8 cellular contexts compared by ENCODE assay signal in the genomic region with DNA sequence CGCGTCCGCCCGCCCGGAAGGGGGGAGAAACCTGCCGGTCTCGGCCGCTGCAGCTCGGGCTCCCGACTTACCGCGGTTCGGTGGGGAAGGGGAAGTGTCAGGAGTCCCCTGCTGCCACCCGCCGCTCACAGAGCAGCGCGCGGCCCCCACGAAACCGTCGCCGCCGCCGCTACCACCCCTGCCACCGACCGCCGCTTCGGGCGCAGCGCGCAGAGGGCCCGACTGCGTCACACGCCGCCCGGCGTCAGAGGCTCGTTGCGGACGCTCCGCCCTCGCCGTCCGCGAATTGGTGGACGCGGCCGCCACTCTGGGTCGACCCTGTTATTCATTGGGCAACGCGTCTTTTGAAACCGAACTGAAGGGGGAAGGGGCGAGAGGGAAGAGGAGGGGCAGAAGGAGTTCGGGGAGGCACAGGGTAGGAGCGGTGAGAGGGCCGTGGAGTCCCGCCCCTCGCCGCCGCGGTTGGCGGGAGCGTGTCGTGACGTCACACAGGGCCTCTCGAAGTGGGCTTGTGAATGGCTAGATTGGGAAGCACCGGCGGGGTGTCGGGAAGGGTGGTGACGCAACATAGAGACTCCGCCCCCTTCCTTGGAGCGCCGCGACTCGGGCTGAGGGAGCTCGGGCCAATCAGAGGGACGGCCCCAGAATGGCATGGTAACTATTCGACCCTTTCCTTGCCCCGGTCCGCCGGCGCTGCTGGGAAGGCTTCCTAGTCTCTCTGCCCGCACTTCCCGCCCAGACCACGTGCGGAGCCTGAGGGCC. TPM values are rescaled to one million over a fixed set of nuclear protein-coding genes. Genes with fewer than 3 reads are reported as not detected.
DNase-seq lines count a peak whose midpoint lies in the region; ATAC-seq and TF ChIP-seq lines count a peak whose summit lies in the region.

A gene (minus strand): TSS at position 226 of the 762 bp plus-strand sequence. CDS start 15,437 bp downstream, outside the sequence.

- no peak for TF ChIP-seq CTCF in coronary artery (IDR thresholded peaks at IDR 0.05)

- DNase-seq in NCI-H69 (lab: John Stamatoyannopoulos, UW) = peak; percentile 100
- peak; percentile 100 for DNase-seq in activated CD4-positive, alpha-beta T cell treated with anti-CD3 and anti-CD28 coated beads, Interleukin-2, amount 10 ng/mL, durations not matched to agents 7 days and 5 days
- peak; percentile 100 for DNase-seq in coronary artery (ENCODE audit: low spot score)
- DNase-seq in stimulated activated CD4-positive, alpha-beta T cell treated with anti-CD3 and anti-CD28 coated beads, Interleukin-1b, Interleukin-23, amount 100 ng/mL, for 4 hours (ENCODE audit: low read depth in 2 of 2) = peak; percentile 97 to 99

- peaks cover 48% of the 10 kb centered on the region for H3K4me1 Mint-ChIP-seq in activated CD4-positive, alpha-beta T cell treated with anti-CD3 and anti-CD28 coated beads, Interleukin-2, amount 10 ng/mL, durations not matched to agents 7 days and 5 days

- peaks cover 28% of the 10 kb centered on the region for H3K4me1 ChIP-seq in BLaER1

- POLR2A ChIA-PET in activated CD4-positive, alpha-beta T cell treated with anti-CD3 and anti-CD28 coated beads, Interleukin-2, amount 10 ng/mL, durations not matched to agents 7 days and 5 days (lab: Charles Lee) = no interaction called here

- H3K4me2 ChIP-seq in BLaER1 = peak within 1 kb of the TSS; percentile 94

- H3K27ac Mint-ChIP-seq in activated CD4-positive, alpha-beta T cell treated with anti-CD3 and anti-CD28 coated beads, Interleukin-2, amount 10 ng/mL, durations not matched to agents 7 days and 5 days = peak within 1 kb of the TSS; percentile 95

- ATAC-seq in GM19328 (IDR thresholded peaks at IDR 0.05; ENCODE audit: unreplicated experiment) (peak; percentile 96), HG03520 (IDR thresholded peaks at IDR 0.05; ENCODE audit: unreplicated experiment) (peak; percentile 92)

- H3K9ac ChIP-seq in BLaER1 = peak within 1 kb of the TSS; percentile 91

- H3K27ac ChIP-seq in BLaER1 (peak within 1 kb of the TSS; percentile 95), coronary artery (peak within 1 kb of the TSS; percentile 91 to 96), layer of hippocampus (ENCODE audit: low read depth, low read length) (peak within 1 kb of the TSS; percentile 81)

- H3K4me3 ChIP-seq in BLaER1 = peak within 1 kb of the TSS; percentile 88
- peak within 1 kb of the TSS; percentile 92 for H3K4me3 ChIP-seq in coronary artery

- peak within 1 kb of the TSS; percentile 86 for H3K4me3 Mint-ChIP-seq in activated CD4-positive, alpha-beta T cell treated with anti-CD3 and anti-CD28 coated beads, Interleukin-2, amount 10 ng/mL, durations not matched to agents 7 days and 5 days

- H3K27me3 ChIP-seq in BLaER1 (no peaks in the 10 kb centered on the region), layer of hippocampus (ENCODE audit: control insufficient read depth, insufficient read depth, low read length) (no peaks in the 10 kb centered on the region)

- peaks cover 47% of the 10 kb centered on the region for H4K20me1 ChIP-seq in BLaER1

- peaks cover 17% of the 10 kb centered on the region for H3K36me3 Mint-ChIP-seq in activated CD4-positive, alpha-beta T cell treated with anti-CD3 and anti-CD28 coated beads, Interleukin-2, amount 10 ng/mL, durations not matched to agents 7 days and 5 days (ENCODE audit: low read depth)

- CTCF ChIA-PET in activated CD4-positive, alpha-beta T cell treated with anti-CD3 and anti-CD28 coated beads, Interleukin-2, amount 10 ng/mL, durations not matched to agents 7 days and 5 days (lab: Charles Lee) = interaction anchor here (0.6 to 4.8 kb wide), 6 partner anchors 9 to 277 kb away, joined by 3 to 37 read pairs (median 4); a partner anchor contains a TSS

- no peaks in the 10 kb centered on the region for H3K9me3 ChIP-seq in BLaER1

- H3K36me3 ChIP-seq in BLaER1 = peaks cover 32% of the 10 kb centered on the region

- no peaks in the 10 kb centered on the region for H3K27me3 Mint-ChIP-seq in activated CD4-positive, alpha-beta T cell treated with anti-CD3 and anti-CD28 coated beads, Interleukin-2, amount 10 ng/mL, durations not matched to agents 7 days and 5 days

- no peaks in the 10 kb centered on the region for H3K9me3 Mint-ChIP-seq in activated CD4-positive, alpha-beta T cell treated with anti-CD3 and anti-CD28 coated beads, Interleukin-2, amount 10 ng/mL, durations not matched to agents 7 days and 5 days

RNA-seq across cellular contexts. Expression of the gene that starts here (rescaled TPM):
- 100 to 1,000 TPM in 1 of 2 experiments, 10 to 100 TPM in 1; 94.7 to 116 TPM for total RNA-seq in activated CD4-positive, alpha-beta T cell treated with anti-CD3 and anti-CD28 coated beads, Interleukin-2, amount 10 ng/mL, durations not matched to agents 7 days and 5 days

Comparison
In these comparisons a context has a peak if more than half of its experiments do, and no peak if none do; other contexts are left out.
1. Peak in every context shown above with its lines: DNase-seq, ATAC-seq, H3K4me3 ChIP-seq and H3K27ac ChIP-seq.